1 cellular context compared by ENCODE assay signal in the genomic region with DNA sequence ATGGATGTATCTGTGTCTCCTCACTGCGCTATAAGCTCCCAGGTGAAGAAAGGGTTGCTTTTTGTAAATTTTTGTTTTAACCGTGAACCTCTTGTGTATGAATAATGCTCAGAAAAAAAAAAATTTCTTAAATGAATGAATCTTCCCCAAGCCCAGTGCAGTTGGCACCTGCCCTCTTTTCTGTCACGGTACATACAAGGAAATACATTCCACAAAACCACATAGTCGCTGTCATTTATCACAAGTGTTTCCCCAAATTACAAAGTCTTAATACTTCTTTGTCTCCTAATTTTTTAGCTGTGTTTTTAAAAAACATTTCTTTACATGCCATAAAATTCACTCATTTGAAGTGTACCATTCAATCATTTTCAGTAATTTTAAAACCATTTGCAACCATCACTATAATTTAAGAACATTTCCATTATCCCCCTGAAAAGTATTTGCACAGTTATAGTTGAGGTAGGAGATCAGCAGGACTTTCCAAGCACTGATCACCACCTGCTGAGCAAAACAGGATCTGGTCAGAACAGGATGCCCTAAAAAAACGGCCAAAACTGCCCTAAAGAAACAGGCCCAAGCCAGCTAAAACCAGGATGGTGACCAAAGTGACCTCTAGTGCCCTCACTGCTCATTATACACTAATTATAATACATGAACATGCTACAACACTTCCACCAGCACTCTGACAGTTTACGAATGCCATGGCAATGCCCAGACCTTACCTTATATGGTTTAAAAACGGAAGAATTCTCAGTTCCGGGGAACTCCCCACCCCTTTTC.
TF ChIP-seq lines count a peak whose summit lies in the region.

No MANE protein-coding gene starts in this region.

TF ChIP-seq in HCT116, 20 proteins besides CTCF, POLR2A, EP300 and RAD21:
- TF ChIP-seq SIN3A (IDR thresholded peaks at IDR 0.05; ENCODE audit: low read depth) (no peak), POLR2AphosphoS5 (IDR thresholded peaks at IDR 0.05; ENCODE audit: low read depth, low read length) (no peak), CBX3 (IDR thresholded peaks at IDR 0.05; ENCODE audit: low read depth) (no peak), YY1 (IDR thresholded peaks at IDR 0.05; ENCODE audit: extremely low read depth, insufficient replicate concordance, low read depth, low read length) (no peak), REST (IDR thresholded peaks at IDR 0.05; ENCODE audit: low read depth) (no peak), JUND (IDR thresholded peaks at IDR 0.05) (no peak), TCF7L2 (IDR thresholded peaks at IDR 0.05; ENCODE audit: borderline replicate concordance, extremely low read depth, insufficient read depth, insufficient read length) (no peak), EZH2phosphoT487 (IDR thresholded peaks at IDR 0.05; ENCODE audit: borderline replicate concordance) (no peak), SRF (IDR thresholded peaks at IDR 0.05; ENCODE audit: low read depth) (no peak), EGR1 (IDR thresholded peaks at IDR 0.05; ENCODE audit: low read depth) (no peak), ATF3 (IDR thresholded peaks at IDR 0.05) (no peak), FOSL1 (IDR thresholded peaks at IDR 0.05; ENCODE audit: low read depth) (no peak), SP1 (IDR thresholded peaks at IDR 0.05; ENCODE audit: low read depth) (no peak), ZNF274 (IDR thresholded peaks at IDR 0.05; ENCODE audit: low read depth, low read length) (no peak), ZFX (IDR thresholded peaks at IDR 0.05) (no peak), EZH2 (IDR thresholded peaks at IDR 0.05) (no peak)
- TF ChIP-seq, protein P1, sequence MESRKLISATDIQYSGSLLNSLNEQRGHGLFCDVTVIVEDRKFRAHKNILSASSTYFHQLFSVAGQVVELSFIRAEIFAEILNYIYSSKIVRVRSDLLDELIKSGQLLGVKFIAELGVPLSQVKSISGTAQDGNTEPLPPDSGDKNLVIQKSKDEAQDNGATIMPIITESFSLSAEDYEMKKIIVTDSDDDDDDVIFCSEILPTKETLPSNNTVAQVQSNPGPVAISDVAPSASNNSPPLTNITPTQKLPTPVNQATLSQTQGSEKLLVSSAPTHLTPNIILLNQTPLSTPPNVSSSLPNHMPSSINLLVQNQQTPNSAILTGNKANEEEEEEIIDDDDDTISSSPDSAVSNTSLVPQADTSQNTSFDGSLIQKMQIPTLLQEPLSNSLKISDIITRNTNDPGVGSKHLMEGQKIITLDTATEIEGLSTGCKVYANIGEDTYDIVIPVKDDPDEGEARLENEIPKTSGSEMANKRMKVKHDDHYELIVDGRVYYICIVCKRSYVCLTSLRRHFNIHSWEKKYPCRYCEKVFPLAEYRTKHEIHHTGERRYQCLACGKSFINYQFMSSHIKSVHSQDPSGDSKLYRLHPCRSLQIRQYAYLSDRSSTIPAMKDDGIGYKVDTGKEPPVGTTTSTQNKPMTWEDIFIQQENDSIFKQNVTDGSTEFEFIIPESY (IDR thresholded peaks at IDR 0.05; ENCODE audit: extremely low read depth, insufficient replicate concordance, low read length): no peak
- TF ChIP-seq, protein P2, sequence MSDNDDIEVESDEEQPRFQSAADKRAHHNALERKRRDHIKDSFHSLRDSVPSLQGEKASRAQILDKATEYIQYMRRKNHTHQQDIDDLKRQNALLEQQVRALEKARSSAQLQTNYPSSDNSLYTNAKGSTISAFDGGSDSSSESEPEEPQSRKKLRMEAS (IDR thresholded peaks at IDR 0.05): no peak
